Comparison of ENCODE assay signal across 17 cellular contexts in the genomic region with DNA sequence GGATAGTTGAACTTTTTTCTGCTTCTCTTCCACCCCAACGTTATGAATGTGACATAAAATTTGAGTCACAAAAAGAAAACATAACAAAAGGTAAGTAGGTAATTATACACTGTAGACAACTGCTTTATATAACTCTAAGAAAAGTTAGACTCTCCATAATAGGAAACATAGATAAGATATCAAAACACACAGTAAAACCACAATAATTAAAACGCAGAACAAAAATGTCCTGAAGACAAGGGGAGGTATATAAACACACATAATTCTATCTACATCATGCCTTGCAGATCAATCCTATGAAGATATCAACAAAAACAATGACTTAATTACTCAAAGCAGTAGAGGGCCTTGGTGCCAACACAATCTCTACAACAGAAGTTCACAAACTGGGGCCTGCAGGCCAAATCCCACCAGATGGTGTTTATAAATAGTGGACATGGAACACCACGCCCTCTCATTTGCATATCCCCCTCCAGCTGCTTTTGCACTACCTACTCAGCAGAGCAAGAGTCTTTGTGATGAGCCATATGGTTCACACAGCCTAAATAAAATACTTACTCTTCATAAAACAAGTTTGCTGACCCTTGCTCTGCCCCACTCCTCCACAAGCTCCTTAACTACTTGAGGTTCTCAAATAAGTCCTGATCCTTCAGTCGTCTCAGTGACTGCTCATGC.
DNase-seq lines count a peak whose midpoint lies in the region; ATAC-seq and TF ChIP-seq lines count a peak whose summit lies in the region.
"Had no signal": no experiment of that assay in that cellular context is flagged by ENCODE, and none has a peak within 500 bp of the region (broad histone marks: within the 10 kb centered on the region; RNA-seq: fewer than 3 reads in every experiment).

No MANE protein-coding gene starts in this region.

- peaks cover 0 to 8% (median 0%) of the 10 kb centered on the region in 7 donors for H3K9me3 Mint-ChIP-seq in CD4-positive, CD25-positive, alpha-beta regulatory T cell
- H3K9me3 Mint-ChIP-seq in memory B cell, result peaks cover 4% of the 10 kb centered on the region
- H3K9me3 Mint-ChIP-seq: activated T-helper 1 cell treated with anti-CD3 and anti-CD28 coated beads, Interleukin-12 subunit alpha, Interleukin-12 subunit beta, Interleukin-2, Interleukin-4 antibody, amounts not matched to agents 30 ng/mL and 10 ng/mL and 1 ng/mL, durations not matched to agents 14 hours and 24 hours and 36 hours had no signal

- peaks cover 13 to 55% (median 35%) of the 10 kb centered on the region in 4 donors for H3K4me1 Mint-ChIP-seq in CD4-positive, CD25-positive, alpha-beta regulatory T cell
- H3K4me1 Mint-ChIP-seq in memory B cell, result peaks cover 17% of the 10 kb centered on the region

- peak overlapping the region; percentile 38 for H3K4me3 ChIP-seq in CD4-positive, CD25-positive, alpha-beta regulatory T cell (ENCODE audit: low read depth, low read length)
- H3K4me3 ChIP-seq in colonic mucosa, result no peak overlapping the region

- intact Hi-C loops in colonic mucosa (cut with DNase I), result no loop called here

- H3K27ac ChIP-seq in CD4-positive, CD25-positive, alpha-beta regulatory T cell (ENCODE audit: insufficient read depth, low read length, poor library complexity, severe bottlenecking), result no peak overlapping the region
- no peak overlapping the region for H3K27ac ChIP-seq in colonic mucosa
- H3K27ac ChIP-seq: parathyroid adenoma had no signal

- peak overlapping the region in 3 of 4 donors; percentile 7 to 67 (median 20) for H3K4me3 Mint-ChIP-seq in CD4-positive, CD25-positive, alpha-beta regulatory T cell
- H3K4me3 Mint-ChIP-seq in memory B cell, result no peak overlapping the region
- H3K4me3 Mint-ChIP-seq: activated T-helper 1 cell treated with anti-CD3 and anti-CD28 coated beads, Interleukin-12 subunit alpha, Interleukin-12 subunit beta, Interleukin-2, Interleukin-4 antibody, amounts not matched to agents 30 ng/mL and 10 ng/mL and 1 ng/mL, durations not matched to agents 14 hours and 24 hours and 36 hours; endodermal cell had no signal

- no peak for DNase-seq in CD4-positive, CD25-positive, alpha-beta regulatory T cell
- DNase-seq in ELF-1 (ENCODE audit: low read depth, low spot score) (peak; percentile 19), NCI-H82 treated with DMSO at 0.1 percent for 48 hours (lab: John Stamatoyannopoulos, UW; ENCODE audit: unreplicated experiment) (peak; percentile 99), memory B cell (ENCODE audit: low spot score in 2 of 2) (no peak), colonic mucosa (no peak), GF-D8 (lab: John Stamatoyannopoulos, UW) (no peak), NCI-H2029 treated with DMSO at 0.1 percent for 48 hours (lab: John Stamatoyannopoulos, UW) (no peak)
- no peak for DNase-seq in activated CD4-positive, alpha-beta T cell treated with anti-CD3 and anti-CD28 coated beads, Interleukin-2, amount 50 U/mL, for 1 hour
- DNase-seq: activated CD4-positive, alpha-beta T cell treated with anti-CD3 and anti-CD28 coated beads, Interleukin-2, amount 50 U/mL, for 4 hours; endodermal cell; NCI-H2081 treated with DMSO at 0.1 percent for 48 hours; NCI-H774; stimulated activated CD4-positive, alpha-beta T cell treated with anti-CD3 and anti-CD28 coated beads, Interleukin-4, amount 100 ng/mL, for 4 hours; stimulated activated CD8-positive, alpha-beta memory T cell treated with anti-CD3 and anti-CD28 coated beads, Interleukin-4, amount 100 ng/mL, for 48 hours had no signal

- peaks cover 11% of the 10 kb centered on the region for H3K4me1 ChIP-seq in CD4-positive, CD25-positive, alpha-beta regulatory T cell (ENCODE audit: control insufficient read depth, insufficient read depth, low read length, poor library complexity, severe bottlenecking)
- no peaks in the 10 kb centered on the region for H3K4me1 ChIP-seq in colonic mucosa
- H3K4me1 ChIP-seq: parathyroid adenoma had no signal

- TF ChIP-seq CTCF in colonic mucosa (IDR thresholded peaks at IDR 0.05), result no peak

- H3K27me3 Mint-ChIP-seq in CD4-positive, CD25-positive, alpha-beta regulatory T cell, result no peaks in the 10 kb centered on the region
- no peaks in the 10 kb centered on the region for H3K27me3 Mint-ChIP-seq in memory B cell
- H3K27me3 Mint-ChIP-seq: IgD-negative memory B cell had no signal

- H3K9me3 ChIP-seq in CD4-positive, CD25-positive, alpha-beta regulatory T cell (ENCODE audit: control insufficient read depth in 2 of 2, low read length in 2 of 2), result peaks cover 0 to 5% of the 10 kb centered on the region in 2 experiments
- no peaks in the 10 kb centered on the region for H3K9me3 ChIP-seq in colonic mucosa

- no peaks in the 10 kb centered on the region for H3K27me3 ChIP-seq in CD4-positive, CD25-positive, alpha-beta regulatory T cell (ENCODE audit: control insufficient read depth, insufficient read depth, low read length)
- no peaks in the 10 kb centered on the region for H3K27me3 ChIP-seq in colonic mucosa

- ATAC-seq in CD4-positive, CD25-positive, alpha-beta regulatory T cell (ENCODE audit: low read depth in 2 of 2), result no peak
- ATAC-seq in memory B cell (ENCODE audit: low read depth), result no peak

- H3K27ac Mint-ChIP-seq in CD4-positive, CD25-positive, alpha-beta regulatory T cell, result peak overlapping the region; percentile 10 to 81 (median 36)
- peak overlapping the region; percentile 35 for H3K27ac Mint-ChIP-seq in memory B cell
- H3K27ac Mint-ChIP-seq: activated T-helper 1 cell treated with anti-CD3 and anti-CD28 coated beads, Interleukin-12 subunit alpha, Interleukin-12 subunit beta, Interleukin-2, Interleukin-4 antibody, amounts not matched to agents 30 ng/mL and 10 ng/mL and 1 ng/mL, durations not matched to agents 14 hours and 24 hours and 36 hours; endodermal cell had no signal

- H3K9ac ChIP-seq in colonic mucosa (ENCODE audit: low read depth in 2 of 2, low read length in 2 of 2), result no peak overlapping the region
- H3K9ac ChIP-seq: parathyroid adenoma had no signal

- peaks cover 3% of the 10 kb centered on the region for H3K36me3 ChIP-seq in CD4-positive, CD25-positive, alpha-beta regulatory T cell (ENCODE audit: control insufficient read depth, insufficient read depth, low read length)
- H3K36me3 ChIP-seq in colonic mucosa, result no peaks in the 10 kb centered on the region

- peaks cover 28% of the 10 kb centered on the region for H3K36me3 Mint-ChIP-seq in CD4-positive, CD25-positive, alpha-beta regulatory T cell
- peaks cover 17% of the 10 kb centered on the region for H3K36me3 Mint-ChIP-seq in memory B cell

Comparison
In these comparisons a context has a peak if more than half of its experiments do, and no peak if none do; other contexts are left out.
1. DNase-seq: peak in ELF-1 (single experiment) and NCI-H82 treated with DMSO at 0.1 percent for 48 hours (single experiment); none in CD4-positive, CD25-positive, alpha-beta regulatory T cell (0 of 3), memory B cell (0 of 2), colonic mucosa (single experiment), activated CD4-positive, alpha-beta T cell treated with anti-CD3 and anti-CD28 coated beads, Interleukin-2, amount 50 U/mL, for 1 hour (single experiment), GF-D8 (single experiment) and NCI-H2029 treated with DMSO at 0.1 percent for 48 hours (single experiment).